3 cellular contexts compared by ENCODE assay signal in genomic region chr1:49046305-49046704, GRCh38.
A peak's percentile ranks its signal among the peaks of the same experiment; 100 is the strongest.
TF ChIP-seq lines count a peak whose summit lies in the region.

No MANE protein-coding gene starts in this region.

TF ChIP-seq in A549, 52 proteins besides CTCF, POLR2A, EP300 and RAD21:
- TF ChIP-seq MAFK (IDR thresholded peaks at IDR 0.05; ENCODE audit: partially characterized antibody), result peak; percentile 73
- TF ChIP-seq, protein P1, sequence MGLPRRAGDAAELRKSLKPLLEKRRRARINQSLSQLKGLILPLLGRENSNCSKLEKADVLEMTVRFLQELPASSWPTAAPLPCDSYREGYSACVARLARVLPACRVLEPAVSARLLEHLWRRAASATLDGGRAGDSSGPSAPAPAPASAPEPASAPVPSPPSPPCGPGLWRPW (IDR thresholded peaks at IDR 0.05), result no peak

TF ChIP-seq in IMR-90, 13 proteins besides CTCF, POLR2A, EP300 and RAD21:
- TF ChIP-seq MXI1 (IDR thresholded peaks at IDR 0.05; ENCODE audit: borderline replicate concordance, low read depth, low read length) (no peak), BHLHE40 (IDR thresholded peaks at IDR 0.05; ENCODE audit: low read depth, low read length) (no peak), SMC3 (IDR thresholded peaks at IDR 0.05; ENCODE audit: low read depth, low read length) (no peak), MAFK (IDR thresholded peaks at IDR 0.05; ENCODE audit: low read depth, low read length) (peak; percentile 81), FOS (IDR thresholded peaks at IDR 0.05; ENCODE audit: low read depth, low read length) (no peak), USF2 (IDR thresholded peaks at IDR 0.05; ENCODE audit: low read depth, low read length) (no peak), MAZ (IDR thresholded peaks at IDR 0.05; ENCODE audit: borderline replicate concordance, low read depth, low read length) (no peak), RFX5 (IDR thresholded peaks at IDR 0.05; ENCODE audit: low read depth, low read length) (no peak)

TF ChIP-seq in K562, 482 proteins besides CTCF, POLR2A, EP300 and RAD21:
- TF ChIP-seq NR2C2 (CRISPR knock-in tag; IDR thresholded peaks at IDR 0.05) (no peak), NR2C2 (tag; IDR thresholded peaks at IDR 0.05) (no peak), ZNF830 (CRISPR knock-in tag; IDR thresholded peaks at IDR 0.05) (no peak), NR3C1 (CRISPR knock-in tag; IDR thresholded peaks at IDR 0.05) (no peak), SFPQ (IDR thresholded peaks at IDR 0.05; ENCODE audit: low read depth, low read length) (no peak), ZNF77 (CRISPR knock-in tag; IDR thresholded peaks at IDR 0.05) (no peak), COPS2 (conservative IDR thresholded peaks at IDR 0.05) (no peak), MAFG (tag; conservative IDR thresholded peaks at IDR 0.05) (peak; percentile 50; the same call in 1 of the 2 replicates), RBM14 (IDR thresholded peaks at IDR 0.05; ENCODE audit: borderline replicate concordance, insufficient read depth, low read depth, low read length) (no peak), C11orf30 (IDR thresholded peaks at IDR 0.05; ENCODE audit: low read depth) (0 out of 2 replicates have a peak, but pooled peaks have one; percentile 21), ZNF316 (IDR thresholded peaks at IDR 0.05) (peak; percentile 44; the same call in 1 of the 2 replicates), MYNN (IDR thresholded peaks at IDR 0.05) (no peak), MYNN (CRISPR knock-in tag; IDR thresholded peaks at IDR 0.05) (no peak), RB1 (IDR thresholded peaks at IDR 0.05; ENCODE audit: low read depth) (no peak), EHMT2 (IDR thresholded peaks at IDR 0.05) (no peak), ZNF707 (CRISPR knock-in tag; conservative IDR thresholded peaks at IDR 0.05) (no peak), MAFF (IDR thresholded peaks at IDR 0.05; ENCODE audit: low read length) (peak; percentile 58), ZNF449 (CRISPR knock-in tag; IDR thresholded peaks at IDR 0.05) (no peak), ZBTB43 (CRISPR knock-in tag; IDR thresholded peaks at IDR 0.05) (no peak), SMC3 (conservative IDR thresholded peaks at IDR 0.05; ENCODE audit: insufficient read depth, low read depth, low read length) (no peak), ZNF12 (CRISPR knock-in tag; IDR thresholded peaks at IDR 0.05) (no peak), DMBX1 (CRISPR knock-in tag; IDR thresholded peaks at IDR 0.05; ENCODE audit: borderline replicate concordance) (no peak), ZNF551 (CRISPR knock-in tag; IDR thresholded peaks at IDR 0.05) (no peak), MAFK (IDR thresholded peaks at IDR 0.05; ENCODE audit: low read length) (peak; percentile 63)
